15 cellular contexts compared by ENCODE assay signal in genomic region chr2:40038646-40039045, GRCh38.
"Had no signal": no experiment of that assay in that cellular context is flagged by ENCODE, and none has a peak within 500 bp of the region (broad histone marks: within the 10 kb centered on the region; RNA-seq: fewer than 3 reads in every experiment).

No MANE protein-coding gene starts in this region.

- H3K4me3 ChIP-seq: ascending aorta, mucosa of descending colon had no signal

- H3K9me3 ChIP-seq: ascending aorta, mucosa of descending colon, neutrophil had no signal

- FAIRE-seq: bronchial epithelial cell had no signal

- DNase-seq: activated CD4-positive, alpha-beta T cell treated with anti-CD3 and anti-CD28 coated beads for 1 hour; activated CD4-positive, alpha-beta T cell treated with anti-CD3 and anti-CD28 coated beads, Interleukin-2, amount 50 U/mL, for 48 hours; activated naive CD4-positive, alpha-beta T cell treated with Interleukin-2 at 50 U/mL for 16 hours; dermis blood vessel endothelial cell; effector memory CD8-positive, alpha-beta T cell; hippocampal formation; mucosa of descending colon; naive thymus-derived CD8-positive, alpha-beta T cell had no signal

- H3K27me3 Mint-ChIP-seq: effector memory CD8-positive, alpha-beta T cell; naive thymus-derived CD8-positive, alpha-beta T cell had no signal

- H3K9me3 Mint-ChIP-seq: activated T-helper 17 cell treated with anti-CD3 and anti-CD28 coated beads, Interleukin-2, amount 50 U/mL, for 72 hours; stimulated activated effector memory CD8-positive, alpha-beta T cell treated with anti-CD3 and anti-CD28 coated beads, Interleukin-12 subunit alpha, Interleukin-12 subunit beta, amount 100 ng/mL, for 72 hours had no signal

- H3K4me1 Mint-ChIP-seq: activated T-helper 17 cell treated with anti-CD3 and anti-CD28 coated beads, Interleukin-2, amount 50 U/mL, for 72 hours; stimulated activated effector memory CD8-positive, alpha-beta T cell treated with anti-CD3 and anti-CD28 coated beads, Interleukin-12 subunit alpha, Interleukin-12 subunit beta, amount 100 ng/mL, for 72 hours had no signal

- H3K27ac ChIP-seq: ascending aorta, epithelial cell of prostate had no signal

- H3K4me3 Mint-ChIP-seq: activated T-helper 17 cell treated with anti-CD3 and anti-CD28 coated beads, Interleukin-2, amount 50 U/mL, for 72 hours; effector memory CD8-positive, alpha-beta T cell; naive thymus-derived CD8-positive, alpha-beta T cell; stimulated activated effector memory CD8-positive, alpha-beta T cell treated with anti-CD3 and anti-CD28 coated beads, Interleukin-12 subunit alpha, Interleukin-12 subunit beta, amount 100 ng/mL, for 72 hours had no signal

- H3K27me3 ChIP-seq: ascending aorta, neutrophil had no signal

- H3K36me3 ChIP-seq: ascending aorta, neutrophil had no signal

- H3K27ac Mint-ChIP-seq: activated T-helper 17 cell treated with anti-CD3 and anti-CD28 coated beads, Interleukin-2, amount 50 U/mL, for 72 hours; effector memory CD8-positive, alpha-beta T cell; naive thymus-derived CD8-positive, alpha-beta T cell; stimulated activated effector memory CD8-positive, alpha-beta T cell treated with anti-CD3 and anti-CD28 coated beads, Interleukin-12 subunit alpha, Interleukin-12 subunit beta, amount 100 ng/mL, for 72 hours; T-helper 2 cell treated with Interferon-gamma antibody and Interleukin-4, amounts not matched to agents 5 μg/mL and 100 μg/mL, for 36 hours had no signal

- H3K4me1 ChIP-seq: ascending aorta had no signal

- H3K36me3 Mint-ChIP-seq: naive thymus-derived CD8-positive, alpha-beta T cell; stimulated activated effector memory CD8-positive, alpha-beta T cell treated with anti-CD3 and anti-CD28 coated beads, Interleukin-12 subunit alpha, Interleukin-12 subunit beta, amount 100 ng/mL, for 72 hours had no signal
